In genomic region chr14:100738269-100738691, GRCh38 we compare ENCODE assay signal across 16 cellular contexts. TPM values are rescaled to one million over a fixed set of nuclear protein-coding genes. Genes with fewer than 3 reads are reported as not detected.
DNase-seq lines count a peak whose midpoint lies in the region; ATAC-seq, FAIRE-seq and TF ChIP-seq lines count a peak whose summit lies in the region.
"Had no signal": no experiment of that assay in that cellular context is flagged by ENCODE, and none has a peak within 500 bp of the region (broad histone marks: within the 10 kb centered on the region; RNA-seq: fewer than 3 reads in every experiment).

No MANE protein-coding gene starts in this region.

- H3K18ac ChIP-seq in H9 (ENCODE audit: insufficient read length, low read depth, low read length), result no peak overlapping the region

- no peak for TF ChIP-seq POLR2A in GM12891 (IDR thresholded peaks at IDR 0.05; ENCODE audit: low read depth, low read length)
- TF ChIP-seq POLR2A in right lobe of liver (IDR thresholded peaks at IDR 0.05), result no peak

- H3K79me2 ChIP-seq in H9 (ENCODE audit: insufficient read depth, low read length) (no peaks in the 10 kb centered on the region), hepatocyte (no peaks in the 10 kb centered on the region)

- no peaks in the 10 kb centered on the region; a peak in 1 of 7 replicates for H3K36me3 Mint-ChIP-seq in H9 (ENCODE audit: insufficient read depth in 1 of 3, low read depth in 3 of 3)
- H3K36me3 Mint-ChIP-seq: CD14-positive monocyte had no signal

- WGBS in H9 (ENCODE audit: extremely low coverage, insufficient read length, low lambda C conversion rate), result no CpG with 5 or more reads among the region's 6 CpGs
- no CpG with 5 or more reads among the region's 6 CpGs for WGBS in right lobe of liver (ENCODE audit: insufficient coverage, low coverage, low lambda C conversion rate, missing lambda C conversion rate)
- 84% methylated on average over 6 of the region's 6 CpGs for WGBS in hepatocyte (ENCODE audit: low lambda C conversion rate, missing lambda C conversion rate)

- DNase-seq in GM12891 (ENCODE audit: insufficient read length, low spot score) (peak; percentile 11), H9 (peak; percentile 18), right lobe of liver (peak in 2 of 3 donors; percentile 23 to 31), sciatic nerve (ENCODE audit: low spot score) (peak; percentile 42), WERI-Rb-1 (no peak), D721Med (ENCODE audit: insufficient read length, low spot score) (no peak), hepatocyte (ENCODE audit: low spot score) (no peak)
- DNase-seq: ACHN, AML-193, DMS153, KG1, NCI-H1417 treated with DMSO at 0.1 percent for 48 hours, NCI-H1930, NCI-H526 treated with DMSO at 0.1 percent for 48 hours had no signal

- H3K9me3 ChIP-seq in H9 (ENCODE audit: control insufficient read depth, low read depth, low read length) (no peaks in the 10 kb centered on the region), right lobe of liver (no peaks in the 10 kb centered on the region), WERI-Rb-1 (ENCODE audit: severe bottlenecking) (no peaks in the 10 kb centered on the region), hepatocyte (ENCODE audit: low read depth) (no peaks in the 10 kb centered on the region)

- no peaks in the 10 kb centered on the region for H3K79me1 ChIP-seq in H9 (ENCODE audit: insufficient read depth, low read depth, low read length, poor library complexity, severe bottlenecking)

- no peak overlapping the region for H2BK5ac ChIP-seq in H9 (ENCODE audit: insufficient read length, low read length)

- H4K5ac ChIP-seq in H9 (ENCODE audit: insufficient read length, low read depth, low read length), result no peak overlapping the region

- H4K8ac ChIP-seq in H9 (replicated peaks; ENCODE audit: insufficient read length, low read depth, low read length), result no peak overlapping the region

- intact Hi-C loops in right lobe of liver (cut with DNase I), result no loop called here
- intact Hi-C loops in sciatic nerve (cut with DNase I), result no loop called here

- H3K9me2 ChIP-seq in hepatocyte (replicated peaks; ENCODE audit: insufficient read depth), result no peaks in the 10 kb centered on the region

- H2AFZ ChIP-seq in H9 (ENCODE audit: low read length), result no peak overlapping the region
- no peak overlapping the region for H2AFZ ChIP-seq in hepatocyte

- H3K4me2 ChIP-seq in H9 (ENCODE audit: insufficient read depth, insufficient read length, low read length) (no peak overlapping the region), hepatocyte (no peak overlapping the region)

- H2BK12ac ChIP-seq in H9 (ENCODE audit: insufficient read length, low read depth, low read length), result no peak overlapping the region

- no peaks in the 10 kb centered on the region; the same call in 1 of the 2 replicates for H3K4me1 ChIP-seq in H9 (ENCODE audit: insufficient read depth, low read length)
- H3K4me1 ChIP-seq in right lobe of liver, result no peaks in the 10 kb centered on the region
- H3K4me1 ChIP-seq in hepatocyte (ENCODE audit: insufficient read depth), result no peaks in the 10 kb centered on the region

- peaks cover 3% of the 10 kb centered on the region; the same call in 1 of the 2 replicates for H3K27me3 Mint-ChIP-seq in H9 (ENCODE audit: low read depth)

- H3K27ac Mint-ChIP-seq in H9, result no peak overlapping the region
- H3K27ac Mint-ChIP-seq: CD14-positive monocyte had no signal

- H3K4me3 ChIP-seq in right lobe of liver (no peak overlapping the region), WERI-Rb-1 (ENCODE audit: low read depth, low read length) (no peak overlapping the region), hepatocyte (no peak overlapping the region)

- H4K20me1 ChIP-seq in H9 (ENCODE audit: control insufficient read depth, insufficient read depth, insufficient read length), result no peaks in the 10 kb centered on the region
- no peaks in the 10 kb centered on the region for H4K20me1 ChIP-seq in hepatocyte (ENCODE audit: insufficient read depth, poor library complexity, severe bottlenecking)

- H3K36me3 ChIP-seq in right lobe of liver (no peaks in the 10 kb centered on the region), WERI-Rb-1 (no peaks in the 10 kb centered on the region), hepatocyte (replicated peaks; ENCODE audit: insufficient read depth, low read depth) (no peaks in the 10 kb centered on the region)

- TF ChIP-seq CTCF in H9 (conservative IDR thresholded peaks at IDR 0.05) (no peak), right lobe of liver (IDR thresholded peaks at IDR 0.05) (no peak), WERI-Rb-1 (IDR thresholded peaks at IDR 0.05; ENCODE audit: low read depth, low read length) (no peak), D721Med (IDR thresholded peaks at IDR 0.05; ENCODE audit: insufficient read depth, missing control alignments) (no peak), hepatocyte (IDR thresholded peaks at IDR 0.05; ENCODE audit: poor library complexity) (no peak)

- no peak overlapping the region for H4K91ac ChIP-seq in H9 (ENCODE audit: insufficient read length, low read depth, low read length)

- H3K23ac ChIP-seq in H9 (ENCODE audit: insufficient read length, low read depth, low read length), result no peak overlapping the region

- no peaks in the 10 kb centered on the region for H3K27me3 ChIP-seq in H9 (ENCODE audit: insufficient read depth, low read length)
- no peaks in the 10 kb centered on the region for H3K27me3 ChIP-seq in right lobe of liver
- H3K27me3 ChIP-seq in WERI-Rb-1 (ENCODE audit: insufficient read depth, low read depth, severe bottlenecking), result no peaks in the 10 kb centered on the region
- no peaks in the 10 kb centered on the region for H3K27me3 ChIP-seq in hepatocyte

- no peak overlapping the region; the same call in 1 of the 2 replicates for H3K14ac ChIP-seq in H9 (ENCODE audit: insufficient read depth, low read length)

- no peak overlapping the region for H3K4me3 Mint-ChIP-seq in H9
- H3K4me3 Mint-ChIP-seq: CD14-positive monocyte had no signal

- H2BK120ac ChIP-seq in H9 (ENCODE audit: low read depth, low read length, poor library complexity, severe bottlenecking), result no peak overlapping the region

- H2AK5ac ChIP-seq in H9 (ENCODE audit: insufficient read length, low read length), result no peak overlapping the region

- H3K4me1 Mint-ChIP-seq in H9, result peaks cover 0 to 9% of the 10 kb centered on the region in 2 experiments; a peak in 2 of 4 replicates

- H3K9me3 Mint-ChIP-seq in H9, result no peaks in the 10 kb centered on the region; a peak in 1 of 5 replicates

- H2BK20ac ChIP-seq in H9 (ENCODE audit: low read depth, low read length, poor library complexity, severe bottlenecking), result no peak overlapping the region

- FAIRE-seq in GM12891 (lab: Jason Lieb, UNC) (no peak), D721Med (lab: Jason Lieb, UNC) (no peak)
- FAIRE-seq: RCC 7860 had no signal

- H2BK15ac ChIP-seq in H9 (ENCODE audit: low read depth, low read length), result no peak overlapping the region

- H3K27ac ChIP-seq in H9 (ENCODE audit: insufficient read length, low read depth, low read length) (no peak overlapping the region), right lobe of liver (no peak overlapping the region), WERI-Rb-1 (no peak overlapping the region), hepatocyte (no peak overlapping the region)

- H3K4ac ChIP-seq in H9 (ENCODE audit: low read depth, low read length), result no peak overlapping the region

- H3K23me2 ChIP-seq in H9 (ENCODE audit: insufficient read length, low read depth, low read length, poor library complexity, severe bottlenecking), result no peaks in the 10 kb centered on the region

- no peak overlapping the region for H3K9ac ChIP-seq in H9 (ENCODE audit: extremely low read depth, insufficient read length, low read length)

- no peak overlapping the region for H3K56ac ChIP-seq in H9 (ENCODE audit: insufficient read length, low read depth, low read length)

- ATAC-seq in right lobe of liver, result no peak
- no peak for ATAC-seq in sciatic nerve

- no peak overlapping the region for H3T11ph ChIP-seq in H9 (ENCODE audit: low read length)

TF ChIP-seq in GM12891, 5 proteins besides CTCF, POLR2A, EP300 and RAD21:
- TF ChIP-seq PAX5 (IDR thresholded peaks at IDR 0.05; ENCODE audit: insufficient read depth, low read length, severe bottlenecking), result no peak
- no peak for TF ChIP-seq TAF1 (IDR thresholded peaks at IDR 0.05; ENCODE audit: low read depth, low read length)
- no peak for TF ChIP-seq SPI1 (IDR thresholded peaks at IDR 0.05; ENCODE audit: low read depth, low read length)
- TF ChIP-seq POLR2AphosphoS5 (IDR thresholded peaks at IDR 0.05; ENCODE audit: low read depth, low read length), result no peak
- no peak for TF ChIP-seq POU2F2 (IDR thresholded peaks at IDR 0.05; ENCODE audit: low read depth, low read length)
TF ChIP-seq in GM12891: peak in this region for 0.

RNA-seq across cellular contexts. Expression of gene DLK1, which starts 11.6 kb away (rescaled TPM):
- polyA plus RNA-seq in GM12891 (2012; ENCODE audit: low read depth, missing spikeins), result not detected
- total RNA-seq in H9 (2021) (2.8 and 3.2 TPM in 2 replicates), right lobe of liver (10 to 100 TPM in 1 of 6 experiments, 1 to 10 TPM in 2, not detected in 3; 1.7 to 13.4 (median 3.8) TPM), sciatic nerve (0.22 TPM), hepatocyte (1,033 and 1,378 TPM in 2 replicates)
- 3,299 and 3,695 TPM in 2 replicates for polyA plus RNA-seq in hepatocyte
- polyA plus RNA-seq: CD14-positive monocyte had no signal

Comparison
In these comparisons a context has a peak if more than half of its experiments do, and no peak if none do; other contexts are left out.
1. DNase-seq: peak in GM12891 (single experiment), H9 (single experiment), right lobe of liver (2 of 3) and sciatic nerve (single experiment); none in WERI-Rb-1 (single experiment), D721Med (single experiment) and hepatocyte (single experiment).
2. RNA of gene DLK1, which starts 11.6 kb away (total RNA-seq): 1,033 to 1,378 TPM in hepatocyte; 2.8 to 3.2 TPM in H9, 1.7 to 13.4 TPM in right lobe of liver and 0.22 TPM in sciatic nerve (single experiment); every median in the first group is over 10 times any median in the second.